In the genomic region with DNA sequence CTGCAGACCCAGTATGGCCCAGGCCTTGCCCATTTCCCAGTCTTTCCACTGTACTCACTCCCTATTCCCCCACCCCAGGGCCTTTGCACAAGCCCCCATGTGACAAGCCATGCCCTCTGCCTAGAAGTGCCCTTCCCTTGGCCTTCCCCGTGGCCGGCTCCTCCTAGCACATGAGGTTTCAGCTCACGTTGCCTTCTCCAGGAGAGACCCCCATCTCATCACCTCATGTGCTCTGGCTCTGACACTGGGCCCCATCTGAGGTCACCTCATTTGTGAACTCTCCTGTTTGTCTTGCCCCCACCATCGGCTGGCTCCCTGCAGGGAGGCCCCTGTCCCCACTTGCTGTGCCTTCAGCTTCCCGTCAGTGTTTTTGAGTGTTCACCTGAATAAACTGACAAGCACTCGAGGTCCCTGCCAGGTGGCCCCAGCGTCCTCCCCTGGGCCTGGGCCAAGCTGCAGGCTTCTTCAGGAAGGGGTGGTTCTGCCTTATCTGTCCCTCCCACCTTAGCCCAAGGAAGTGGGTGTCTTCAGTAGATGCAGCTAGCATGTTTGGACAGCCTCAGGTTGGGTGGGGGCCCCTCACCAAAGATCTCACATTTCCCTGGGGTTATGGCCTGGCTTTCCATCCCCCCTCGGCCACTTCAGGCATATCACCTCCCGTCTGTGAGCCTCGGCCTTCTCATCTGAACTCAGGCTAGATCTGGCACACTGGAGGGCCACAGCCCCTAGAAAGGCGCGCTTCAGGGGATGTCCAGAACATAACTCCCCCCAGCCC, we compare ENCODE assay signal across 18 cellular contexts. TPM values are rescaled to one million over a fixed set of nuclear protein-coding genes. Genes with fewer than 3 reads are reported as not detected.
DNase-seq lines count a peak whose midpoint lies in the region; ATAC-seq and TF ChIP-seq lines count a peak whose summit lies in the region.
"Had no signal": no experiment of that assay in that cellular context is flagged by ENCODE, and none has a peak within 500 bp of the region (broad histone marks: within the 10 kb centered on the region; RNA-seq: fewer than 3 reads in every experiment).

No MANE protein-coding gene starts in this region.

- H3K9me3 ChIP-seq in BLaER1 (no peaks in the 10 kb centered on the region), left lung (no peaks in the 10 kb centered on the region)

- H3K9ac ChIP-seq in BLaER1 = no peak overlapping the region

- no peak overlapping the region for H3K4me3 ChIP-seq in BLaER1
- H3K4me3 ChIP-seq in H7 (ENCODE audit: insufficient read depth, low read depth, low read length) = no peak overlapping the region
- no peak overlapping the region for H3K4me3 ChIP-seq in left lung

- peaks cover 10% of the 10 kb centered on the region for H3K27me3 Mint-ChIP-seq in endothelial cell (ENCODE audit: unreplicated experiment)
- no peaks in the 10 kb centered on the region for H3K27me3 Mint-ChIP-seq in activated T-helper 1 cell treated with anti-CD3 and anti-CD28 coated beads, Interleukin-12 subunit alpha, Interleukin-12 subunit beta, Interleukin-2, Interleukin-4 antibody, amounts not matched to agents 30 ng/mL and 10 ng/mL and 1 ng/mL, durations not matched to agents 14 hours and 24 hours and 36 hours (ENCODE audit: insufficient read depth)
- H3K27me3 Mint-ChIP-seq: activated T-helper 17 cell treated with anti-CD3 and anti-CD28 coated beads, Interleukin-2, amount 50 U/mL, for 72 hours had no signal

- peaks cover 18% of the 10 kb centered on the region for H3K4me1 Mint-ChIP-seq in endothelial cell (ENCODE audit: unreplicated experiment)
- peaks cover 19% of the 10 kb centered on the region for H3K4me1 Mint-ChIP-seq in activated T-helper 1 cell treated with anti-CD3 and anti-CD28 coated beads, Interleukin-12 subunit alpha, Interleukin-12 subunit beta, Interleukin-2, Interleukin-4 antibody, amounts not matched to agents 30 ng/mL and 10 ng/mL and 1 ng/mL, durations not matched to agents 14 hours and 24 hours and 36 hours (ENCODE audit: low read depth)

- peaks cover 19% of the 10 kb centered on the region for H3K4me1 ChIP-seq in BLaER1
- peaks cover 3 to 22% of the 10 kb centered on the region in 2 donors for H3K4me1 ChIP-seq in left lung

- H3K27ac ChIP-seq in BLaER1 (peak overlapping the region; percentile 32; the same call in 1 of the 2 replicates), left lung (no peak overlapping the region)

- peaks cover 7% of the 10 kb centered on the region; the same call in 1 of the 2 replicates for H4K20me1 ChIP-seq in BLaER1

- no peaks in the 10 kb centered on the region for H3K27me3 ChIP-seq in BLaER1
- peaks cover 11% of the 10 kb centered on the region for H3K27me3 ChIP-seq in H7 (ENCODE audit: control insufficient read depth, insufficient read depth, low read length)
- H3K27me3 ChIP-seq in left lung = no peaks in the 10 kb centered on the region

- intact Hi-C loops in left lung (cut with DNase I) = loop anchor here in 1 of 2 donors (10.0 kb wide), 1 partner anchor 75 kb away; the partner anchor contains the start of gene TMEM161A
- intact Hi-C loops in activated T-helper 1 cell treated with anti-CD3 and anti-CD28 coated beads, Interleukin-12 subunit alpha, Interleukin-12 subunit beta, Interleukin-2, Interleukin-4 antibody, amounts not matched to agents 30 ng/mL and 10 ng/mL and 1 ng/mL, durations not matched to agents 14 hours and 24 hours and 36 hours (cut with micrococcal nuclease) = no loop called here

- DNase-seq in H7 (peak; percentile 26), OCI-M2 (lab: John Stamatoyannopoulos, UW; ENCODE audit: unreplicated experiment) (peak; percentile 79), left lung (peak; percentile 40 to 70), NCI-H1048 (lab: John Stamatoyannopoulos, UW) (no peak), endothelial cell (ENCODE audit: low spot score) (no peak), EL (no peak)
- no peak for DNase-seq in activated T-helper 1 cell treated with anti-CD3 and anti-CD28 coated beads, Interleukin-12 subunit alpha, Interleukin-12 subunit beta, Interleukin-2, Interleukin-4 antibody, amounts not matched to agents 30 ng/mL and 10 ng/mL and 1 ng/mL, durations not matched to agents 14 hours and 24 hours and 36 hours (ENCODE audit: low spot score)
- DNase-seq: activated CD4-positive, CD25-positive, alpha-beta regulatory T cell; activated CD8-positive, alpha-beta memory T cell treated with anti-CD3 and anti-CD28 coated beads for 24 hours; amniotic stem cell; central memory CD4-positive, alpha-beta T cell; COR-L47; GDM1; NCI-H2171 had no signal

- H3K4me2 ChIP-seq in BLaER1 = no peak overlapping the region

- no peak for TF ChIP-seq CTCF in left lung (IDR thresholded peaks at IDR 0.05)
- no peak for TF ChIP-seq CTCF in endothelial cell (IDR thresholded peaks at IDR 0.05; ENCODE audit: unreplicated experiment)

- H3K9me3 Mint-ChIP-seq in endothelial cell (ENCODE audit: unreplicated experiment) = no peaks in the 10 kb centered on the region
- no peaks in the 10 kb centered on the region for H3K9me3 Mint-ChIP-seq in activated T-helper 1 cell treated with anti-CD3 and anti-CD28 coated beads, Interleukin-12 subunit alpha, Interleukin-12 subunit beta, Interleukin-2, Interleukin-4 antibody, amounts not matched to agents 30 ng/mL and 10 ng/mL and 1 ng/mL, durations not matched to agents 14 hours and 24 hours and 36 hours
- H3K9me3 Mint-ChIP-seq: activated T-helper 17 cell treated with anti-CD3 and anti-CD28 coated beads, Interleukin-2, amount 50 U/mL, for 72 hours; T-helper 1 cell treated with Interleukin-12 subunit alpha and Interleukin-12 subunit beta and Interleukin-4 antibody, amounts not matched to agents 30 μg/mL and 1 μg/mL, for 36 hours had no signal

- no peak for ATAC-seq in left lung
- ATAC-seq: activated T-helper 17 cell treated with anti-CD3 and anti-CD28 coated beads, Interleukin-2, amount 50 U/mL, for 72 hours; sciatic nerve had no signal

- no peak overlapping the region for H3K27ac Mint-ChIP-seq in endothelial cell (ENCODE audit: unreplicated experiment)
- H3K27ac Mint-ChIP-seq in activated T-helper 1 cell treated with anti-CD3 and anti-CD28 coated beads, Interleukin-12 subunit alpha, Interleukin-12 subunit beta, Interleukin-2, Interleukin-4 antibody, amounts not matched to agents 30 ng/mL and 10 ng/mL and 1 ng/mL, durations not matched to agents 14 hours and 24 hours and 36 hours = no peak overlapping the region
- H3K27ac Mint-ChIP-seq: activated T-helper 17 cell treated with anti-CD3 and anti-CD28 coated beads, Interleukin-2, amount 50 U/mL, for 72 hours; T-helper 1 cell treated with Interleukin-12 subunit alpha and Interleukin-12 subunit beta and Interleukin-4 antibody, amounts not matched to agents 30 μg/mL and 1 μg/mL, for 36 hours had no signal

- no peak overlapping the region for H3K4me3 Mint-ChIP-seq in endothelial cell (ENCODE audit: unreplicated experiment)
- no peak overlapping the region for H3K4me3 Mint-ChIP-seq in activated T-helper 1 cell treated with anti-CD3 and anti-CD28 coated beads, Interleukin-12 subunit alpha, Interleukin-12 subunit beta, Interleukin-2, Interleukin-4 antibody, amounts not matched to agents 30 ng/mL and 10 ng/mL and 1 ng/mL, durations not matched to agents 14 hours and 24 hours and 36 hours
- H3K4me3 Mint-ChIP-seq: activated T-helper 17 cell treated with anti-CD3 and anti-CD28 coated beads, Interleukin-2, amount 50 U/mL, for 72 hours; T-helper 1 cell treated with Interleukin-12 subunit alpha and Interleukin-12 subunit beta and Interleukin-4 antibody, amounts not matched to agents 30 μg/mL and 1 μg/mL, for 36 hours had no signal

- H3K36me3 ChIP-seq in BLaER1 = peaks cover 74% of the 10 kb centered on the region
- peaks cover 10% of the 10 kb centered on the region for H3K36me3 ChIP-seq in H7 (replicated peaks; ENCODE audit: control insufficient read depth, insufficient read depth, low read length)
- peaks cover 0 to 47% of the 10 kb centered on the region in 2 donors for H3K36me3 ChIP-seq in left lung

- H3K36me3 Mint-ChIP-seq in endothelial cell (ENCODE audit: low read depth, unreplicated experiment) = peaks cover 8% of the 10 kb centered on the region
- H3K36me3 Mint-ChIP-seq in activated T-helper 1 cell treated with anti-CD3 and anti-CD28 coated beads, Interleukin-12 subunit alpha, Interleukin-12 subunit beta, Interleukin-2, Interleukin-4 antibody, amounts not matched to agents 30 ng/mL and 10 ng/mL and 1 ng/mL, durations not matched to agents 14 hours and 24 hours and 36 hours (ENCODE audit: low read depth) = peaks cover 9% of the 10 kb centered on the region

RNA-seq across cellular contexts. Expression of gene SLC25A42, which starts 3.8 kb away (rescaled TPM):
- total RNA-seq in H7 (2014; rRNA removed; shearing (Covaris generic)) = 4.8 and 8.0 TPM in 2 replicates
- total RNA-seq in left lung (10 to 100 TPM in 1 of 2 donors, 1 to 10 TPM in 1; 7.6 to 12.4 TPM), endothelial cell (ENCODE audit: unreplicated experiment) (7.5 TPM)
- total RNA-seq in activated T-helper 1 cell treated with anti-CD3 and anti-CD28 coated beads, Interleukin-12 subunit alpha, Interleukin-12 subunit beta, Interleukin-2, Interleukin-4 antibody, amounts not matched to agents 30 ng/mL and 10 ng/mL and 1 ng/mL, durations not matched to agents 14 hours and 24 hours and 36 hours = 7.8 and 10.8 TPM in 2 replicates

RNA-seq across cellular contexts. Expression of gene ARMC6, which starts 26.6 kb away (rescaled TPM):
- total RNA-seq in H7 (2014; rRNA removed; shearing (Covaris generic)) = 69.4 and 100.0 TPM in 2 replicates
- total RNA-seq in left lung (10 to 100 TPM; 23.7 to 37.9 TPM), endothelial cell (ENCODE audit: unreplicated experiment) (25.9 TPM)
- 54.9 and 56.5 TPM in 2 replicates for total RNA-seq in activated T-helper 1 cell treated with anti-CD3 and anti-CD28 coated beads, Interleukin-12 subunit alpha, Interleukin-12 subunit beta, Interleukin-2, Interleukin-4 antibody, amounts not matched to agents 30 ng/mL and 10 ng/mL and 1 ng/mL, durations not matched to agents 14 hours and 24 hours and 36 hours

RNA-seq across cellular contexts. Expression of gene SUGP2, which starts 26.7 kb away (rescaled TPM):
- total RNA-seq in H7 (2014; rRNA removed; shearing (Covaris generic)) = 54.5 and 79.0 TPM in 2 replicates
- 10 to 100 TPM; 64.2 to 80.3 TPM for total RNA-seq in left lung
- total RNA-seq in endothelial cell (ENCODE audit: unreplicated experiment) = 109 TPM
- 114 and 128 TPM in 2 replicates for total RNA-seq in activated T-helper 1 cell treated with anti-CD3 and anti-CD28 coated beads, Interleukin-12 subunit alpha, Interleukin-12 subunit beta, Interleukin-2, Interleukin-4 antibody, amounts not matched to agents 30 ng/mL and 10 ng/mL and 1 ng/mL, durations not matched to agents 14 hours and 24 hours and 36 hours

Comparison
In these comparisons a context has a peak if more than half of its experiments do, and no peak if none do; other contexts are left out.
1. DNase-seq: peak in H7 (single experiment), OCI-M2 (single experiment) and left lung (2 of 2); none in NCI-H1048 (single experiment), endothelial cell (single experiment), activated T-helper 1 cell treated with anti-CD3 and anti-CD28 coated beads, Interleukin-12 subunit alpha, Interleukin-12 subunit beta, Interleukin-2, Interleukin-4 antibody, amounts not matched to agents 30 ng/mL and 10 ng/mL and 1 ng/mL, durations not matched to agents 14 hours and 24 hours and 36 hours (single experiment) and EL (single experiment).